7 cellular contexts compared by ENCODE assay signal in genomic region chrX:1392376-1393130, GRCh38. TPM values are rescaled to one million over a fixed set of nuclear protein-coding genes. Genes with fewer than 3 reads are reported as not detected.
A peak's percentile ranks its signal among the peaks of the same experiment; 100 is the strongest.
DNase-seq lines count a peak whose midpoint lies in the region; ATAC-seq, FAIRE-seq and TF ChIP-seq lines count a peak whose summit lies in the region.

No MANE protein-coding gene starts in this region.

- intact Hi-C loops in dendritic cell treated with granulocyte-macrophage colony-stimulating factor and Interleukin-4, amounts not matched to agents 40 ng/mL and 50 ng/mL, for 4 days (cut with micrococcal nuclease), result loop anchor here (1.0 to 5.0 kb wide), 3 partner anchors 60 to 145 kb away; no protein-coding TSS in a partner anchor
- intact Hi-C loops in right lobe of liver (cut with DNase I), result no loop called here

- ATAC-seq in GM18867 (IDR thresholded peaks at IDR 0.05; ENCODE audit: unreplicated experiment) (peak; percentile 30), HG02840 (IDR thresholded peaks at IDR 0.05; ENCODE audit: low FRiP score, unreplicated experiment) (peak; percentile 13), right lobe of liver (peak; percentile 48 to 63 (median 53))
- ATAC-seq in stimulated activated naive CD8-positive, alpha-beta T cell treated with anti-CD3 and anti-CD28 coated beads, Interleukin-15, Interleukin-2, amounts not matched to agents 100 U/mL and 50 U/mL, for 24 hours, result peak; percentile 33

- peaks cover 92% of the 10 kb centered on the region for H3K36me3 Mint-ChIP-seq in dendritic cell treated with granulocyte-macrophage colony-stimulating factor and Interleukin-4, amounts not matched to agents 40 ng/mL and 50 ng/mL, for 4 days (ENCODE audit: low read depth)

- peak overlapping the region; percentile 97 to 100 (median 99) for H3K4me3 ChIP-seq in right lobe of liver

- H3K27ac ChIP-seq in right lobe of liver, result peak overlapping the region; percentile 92 to 96 (median 95)

- peak overlapping the region; percentile 97 for H3K4me3 Mint-ChIP-seq in dendritic cell treated with granulocyte-macrophage colony-stimulating factor and Interleukin-4, amounts not matched to agents 40 ng/mL and 50 ng/mL, for 4 days

- peaks cover 9 to 31% (median 21%) of the 10 kb centered on the region in 4 donors for H3K36me3 ChIP-seq in right lobe of liver

- no peak for FAIRE-seq in RCC 7860 (lab: Jason Lieb, UNC)

- no peaks in the 10 kb centered on the region for H3K9me3 ChIP-seq in right lobe of liver

- H3K27me3 ChIP-seq in right lobe of liver, result no peaks in the 10 kb centered on the region

- no peak for TF ChIP-seq CTCF in right lobe of liver (IDR thresholded peaks at IDR 0.05)

- peaks cover 65% of the 10 kb centered on the region for H3K4me1 Mint-ChIP-seq in dendritic cell treated with granulocyte-macrophage colony-stimulating factor and Interleukin-4, amounts not matched to agents 40 ng/mL and 50 ng/mL, for 4 days (ENCODE audit: low read depth)

- H3K27ac Mint-ChIP-seq in dendritic cell treated with granulocyte-macrophage colony-stimulating factor and Interleukin-4, amounts not matched to agents 40 ng/mL and 50 ng/mL, for 4 days, result peak overlapping the region; percentile 99

- 2% methylated on average over 10 of the region's 78 CpGs for WGBS in right lobe of liver (ENCODE audit: insufficient coverage, low coverage, low lambda C conversion rate, missing lambda C conversion rate)

- no peaks in the 10 kb centered on the region for H3K9me3 Mint-ChIP-seq in dendritic cell treated with granulocyte-macrophage colony-stimulating factor and Interleukin-4, amounts not matched to agents 40 ng/mL and 50 ng/mL, for 4 days

- H3K4me1 ChIP-seq in right lobe of liver, result peaks cover 0 to 28% (median 10%) of the 10 kb centered on the region in 4 donors

- TF ChIP-seq POLR2A in right lobe of liver (IDR thresholded peaks at IDR 0.05), result no peak

- no peaks in the 10 kb centered on the region for H3K27me3 Mint-ChIP-seq in dendritic cell treated with granulocyte-macrophage colony-stimulating factor and Interleukin-4, amounts not matched to agents 40 ng/mL and 50 ng/mL, for 4 days

- DNase-seq in RCC 7860 (ENCODE audit: low spot score) (peak; percentile 47), right lobe of liver (peak; percentile 78 to 83 (median 79)), 8988T (no peak)
- DNase-seq in stimulated activated naive CD8-positive, alpha-beta T cell treated with anti-CD3 and anti-CD28 coated beads, Interleukin-15, Interleukin-2, amounts not matched to agents 100 U/mL and 50 U/mL, for 24 hours, result peak; percentile 68

RNA-seq across cellular contexts. Expression of gene SLC25A6, which starts 0.6 kb away (rescaled TPM):
- total RNA-seq in right lobe of liver, result 10 to 100 TPM; 44.3 to 87.8 (median 57.0) TPM

RNA-seq across cellular contexts. Expression of gene IL3RA, which starts 56.0 kb away (rescaled TPM):
- total RNA-seq in right lobe of liver, result 1 to 10 TPM in 1 of 6 experiments, under 1 TPM in 5; 0.42 to 1.7 (median 0.69) TPM
